ENCODE assay signal across 1 cellular context in genomic region chr10:72276421-72277339, GRCh38.
TF ChIP-seq lines count a peak whose summit lies in the region.

No MANE protein-coding gene starts in this region.

TF ChIP-seq in K562, 482 proteins besides CTCF, POLR2A, EP300 and RAD21 (continued from another document and continues in another):
- TF ChIP-seq SMAD4 (CRISPR knock-in tag; conservative IDR thresholded peaks at IDR 0.05), result peak; percentile 91
- TF ChIP-seq HMG20A (CRISPR knock-in tag; conservative IDR thresholded peaks at IDR 0.05), result peak; percentile 85
- TF ChIP-seq PPARD (CRISPR knock-in tag; IDR thresholded peaks at IDR 0.05), result no peak
- TF ChIP-seq MITF (IDR thresholded peaks at IDR 0.05), result 0 out of 2 replicates have a peak, but pooled peaks have one; percentile 34
- TF ChIP-seq HDAC1 (IDR thresholded peaks at IDR 0.05), result peak in 1 of 2 experiments; percentile 67; a peak in 2 of 4 replicates
- TF ChIP-seq CREB1 (IDR thresholded peaks at IDR 0.05), result 0 out of 2 replicates have a peak, but pooled peaks have one; percentile 8
- TF ChIP-seq CREB1 (CRISPR knock-in tag; IDR thresholded peaks at IDR 0.05), result no peak
- peak; percentile 77; the same call in 1 of the 2 replicates for TF ChIP-seq REST (CRISPR knock-in tag; IDR thresholded peaks at IDR 0.05; ENCODE audit: low read depth)
- TF ChIP-seq BHLHE40 (IDR thresholded peaks at IDR 0.05; ENCODE audit: low read length), result peak; percentile 9; the same call in 1 of the 2 replicates
- TF ChIP-seq MAFG (tag; conservative IDR thresholded peaks at IDR 0.05), result no peak
- peak; percentile 54 for TF ChIP-seq FOS (IDR thresholded peaks at IDR 0.05; ENCODE audit: extremely low read depth, insufficient read length)
- TF ChIP-seq MYC (IDR thresholded peaks at IDR 0.05; ENCODE audit: low read depth, low read length), result peak; percentile 79
- TF ChIP-seq MYC (CRISPR knock-in tag; IDR thresholded peaks at IDR 0.05; ENCODE audit: borderline replicate concordance, low read depth), result peak; percentile 87
- TF ChIP-seq NR2C2 (CRISPR knock-in tag; IDR thresholded peaks at IDR 0.05), result peak; percentile 72
- TF ChIP-seq NR2C2 (tag; IDR thresholded peaks at IDR 0.05), result peak; percentile 62; the same call in 1 of the 2 replicates
- TF ChIP-seq ZNF717 (CRISPR knock-in tag; IDR thresholded peaks at IDR 0.05), result peak; percentile 96
- TF ChIP-seq E4F1 (CRISPR knock-in tag; IDR thresholded peaks at IDR 0.05; ENCODE audit: borderline replicate concordance), result peak; percentile 7; the same call in 1 of the 2 replicates
- TF ChIP-seq MCM3 (IDR thresholded peaks at IDR 0.05), result no peak
- TF ChIP-seq PTTG1 (tag; IDR thresholded peaks at IDR 0.05; ENCODE audit: low read depth), result peak; percentile 42; the same call in 1 of the 2 replicates
- peak in 1 of 2 experiments; percentile 48; a peak in 2 of 4 replicates for TF ChIP-seq ZMIZ1 (IDR thresholded peaks at IDR 0.05; ENCODE audit: low read depth in 2 of 2, low read length in 2 of 2)
- 0 out of 2 replicates have a peak, but pooled peaks have one; percentile 9 for TF ChIP-seq ZNF143 (CRISPR knock-in tag; IDR thresholded peaks at IDR 0.05)
- no peak for TF ChIP-seq E2F6 (IDR thresholded peaks at IDR 0.05; ENCODE audit: borderline replicate concordance in 1 of 2, extremely low read depth in 1 of 2, insufficient read depth in 1 of 2, insufficient read length in 1 of 2, low read depth in 1 of 2, low read length in 1 of 2, poor library complexity in 1 of 2, severe bottlenecking in 1 of 2)
- TF ChIP-seq ZNF609 (CRISPR knock-in tag; IDR thresholded peaks at IDR 0.05; ENCODE audit: borderline replicate concordance), result 0 out of 2 replicates have a peak, but pooled peaks have one; percentile 69
- no peak for TF ChIP-seq CEBPZ (IDR thresholded peaks at IDR 0.05; ENCODE audit: borderline replicate concordance, low read depth, low read length)
- TF ChIP-seq ZBTB43 (CRISPR knock-in tag; IDR thresholded peaks at IDR 0.05), result peak; percentile 81
- TF ChIP-seq ZNF212 (CRISPR knock-in tag; IDR thresholded peaks at IDR 0.05), result peak; percentile 27
- TF ChIP-seq RB1 (IDR thresholded peaks at IDR 0.05; ENCODE audit: low read depth), result no peak
- no peak for TF ChIP-seq CBX8 (IDR thresholded peaks at IDR 0.05; ENCODE audit: borderline replicate concordance, extremely low read depth, low read depth, low read length, poor library complexity, severe bottlenecking)
- TF ChIP-seq TCFL5 (CRISPR knock-in tag; conservative IDR thresholded peaks at IDR 0.05), result peak; percentile 72; the same call in 1 of the 2 replicates
- peak; percentile 41 for TF ChIP-seq ZNF354B (CRISPR knock-in tag; IDR thresholded peaks at IDR 0.05)
- TF ChIP-seq TCF15 (CRISPR knock-in tag; IDR thresholded peaks at IDR 0.05), result peak; percentile 14; the same call in 1 of the 2 replicates
- TF ChIP-seq GTF2A2 (tag; IDR thresholded peaks at IDR 0.05), result no peak
- no peak for TF ChIP-seq MEF2A (IDR thresholded peaks at IDR 0.05; ENCODE audit: control insufficient read depth, low read depth, low read length)
- peak; percentile 45; the same call in 1 of the 2 replicates for TF ChIP-seq FOXK1 (CRISPR knock-in tag; IDR thresholded peaks at IDR 0.05; ENCODE audit: borderline replicate concordance)
- TF ChIP-seq ZNF75A (CRISPR knock-in tag; IDR thresholded peaks at IDR 0.05), result peak; percentile 53; the same call in 1 of the 2 replicates
